22 cellular contexts compared by ENCODE assay signal in genomic region chr9:23379842-23380241, GRCh38.
"Had no signal": no experiment of that assay in that cellular context is flagged by ENCODE, and none has a peak within 500 bp of the region (broad histone marks: within the 10 kb centered on the region; RNA-seq: fewer than 3 reads in every experiment).

No MANE protein-coding gene starts in this region.

- H3K36me3 Mint-ChIP-seq: activated naive CD8-positive, alpha-beta T cell; immature natural killer cell; memory B cell had no signal

- H3K27me3 ChIP-seq: esophagus muscularis mucosa, pancreas, sigmoid colon, tibial nerve had no signal

- H3K27me3 Mint-ChIP-seq: activated B cell treated with CpG ODN at 0.5 μM for 24 hours; activated CD4-positive, alpha-beta T cell treated with anti-CD3 and anti-CD28 coated beads for 36 hours; activated naive CD8-positive, alpha-beta T cell; central memory CD8-positive, alpha-beta T cell; effector memory CD8-positive, alpha-beta T cell; memory B cell had no signal

- DNase-seq: activated B cell treated with CpG ODN at 0.5 μM for 24 hours; activated CD4-positive, alpha-beta T cell treated with anti-CD3 and anti-CD28 coated beads for 36 hours; activated CD4-positive, alpha-beta T cell treated with anti-CD3 and anti-CD28 coated beads, Interleukin-2, amount 50 U/mL, for 4 hours; activated CD8-positive, alpha-beta memory T cell treated with anti-CD3 and anti-CD28 coated beads, Interleukin-2, amount 50 U/mL, for 48 hours; activated naive CD4-positive, alpha-beta T cell; activated T-cell treated with anti-CD3 and anti-CD28 coated beads, Interleukin-2, amount 50 U/mL, for 4 hours; dorsolateral prefrontal cortex; effector memory CD8-positive, alpha-beta T cell; immature natural killer cell; kidney glomerular epithelial cell; nephron progenitor cell; pancreas; sigmoid colon; stimulated activated CD4-positive, alpha-beta T cell treated with anti-CD3 and anti-CD28 coated beads, Interleukin-4, amount 100 ng/mL, for 1 hour; stimulated activated naive CD4-positive, alpha-beta T cell treated with Interleukin-2 at 50 U/mL for 16 hours had no signal

- H3K9me3 ChIP-seq: esophagus muscularis mucosa, pancreas, sigmoid colon, tibial nerve had no signal

- H3K27ac ChIP-seq: dorsolateral prefrontal cortex, esophagus muscularis mucosa, pancreas, sigmoid colon, tibial nerve had no signal

- ATAC-seq: activated CD4-positive, alpha-beta T cell treated with anti-CD3 and anti-CD28 coated beads for 36 hours; activated T-cell treated with anti-CD3 and anti-CD28 coated beads, Interleukin-2, amount 50 U/mL, for 4 hours; effector memory CD8-positive, alpha-beta T cell had no signal

- H3K4me3 ChIP-seq: dorsolateral prefrontal cortex, esophagus muscularis mucosa, pancreas, sigmoid colon, tibial nerve had no signal

- H3K4me3 Mint-ChIP-seq: activated B cell treated with CpG ODN at 0.5 μM for 24 hours; activated CD4-positive, alpha-beta T cell treated with anti-CD3 and anti-CD28 coated beads for 36 hours; activated naive CD8-positive, alpha-beta T cell; activated T-cell treated with anti-CD3 and anti-CD28 coated beads, Interleukin-2, amount 50 U/mL, for 4 hours; central memory CD8-positive, alpha-beta T cell; effector memory CD8-positive, alpha-beta T cell; immature natural killer cell; memory B cell; nephron progenitor cell; T-helper 1 cell treated with Interleukin-12 subunit alpha and Interleukin-12 subunit beta and Interleukin-4 antibody, amounts not matched to agents 30 μg/mL and 1 μg/mL, for 36 hours had no signal

- H3K36me3 ChIP-seq: esophagus muscularis mucosa, pancreas, sigmoid colon, tibial nerve had no signal

- H3K27ac Mint-ChIP-seq: activated B cell treated with CpG ODN at 0.5 μM for 24 hours; activated CD4-positive, alpha-beta T cell treated with anti-CD3 and anti-CD28 coated beads for 36 hours; activated naive CD8-positive, alpha-beta T cell; activated T-helper 2 cell treated with anti-CD3 and anti-CD28 coated beads, Interferon-gamma antibody, Interleukin-2, Interleukin-4, amounts not matched to agents 10 μg/mL and 5 μg/mL and 100 μg/mL, durations not matched to agents 14 hours and 24 hours and 36 hours; effector memory CD8-positive, alpha-beta T cell; immature natural killer cell; memory B cell; nephron progenitor cell; T-helper 1 cell treated with Interleukin-12 subunit alpha and Interleukin-12 subunit beta and Interleukin-4 antibody, amounts not matched to agents 30 μg/mL and 1 μg/mL, for 36 hours had no signal

- H3K4me1 Mint-ChIP-seq: activated B cell treated with CpG ODN at 0.5 μM for 24 hours; activated CD4-positive, alpha-beta T cell treated with anti-CD3 and anti-CD28 coated beads for 36 hours; central memory CD8-positive, alpha-beta T cell; immature natural killer cell; memory B cell; nephron progenitor cell had no signal

- H3K4me1 ChIP-seq: esophagus muscularis mucosa, pancreas, sigmoid colon, tibial nerve had no signal
